ENCODE assay signal across 8 cellular contexts in genomic region chr4:154332681-154333421, GRCh38.
DNase-seq lines count a peak whose midpoint lies in the region; ATAC-seq, FAIRE-seq and TF ChIP-seq lines count a peak whose summit lies in the region.

No MANE protein-coding gene starts in this region.

- H3K9ac ChIP-seq in BLaER1 treated with 17β-estradiol and CSF1 and Interleukin-3, amounts not matched to agents 10 nM and 100 nM = no peak overlapping the region
- no peak overlapping the region for H3K9ac ChIP-seq in endothelial cell of umbilical vein (replicated peaks; ENCODE audit: extremely low read depth, insufficient read depth, low read length)

- H3K4me3 ChIP-seq in BLaER1 treated with 17β-estradiol and CSF1 and Interleukin-3, amounts not matched to agents 10 nM and 100 nM = peak overlapping the region; percentile 10 to 44 (median 30); a peak in 15 of 20 replicates
- peak overlapping the region; percentile 44 for H3K4me3 ChIP-seq in Jurkat, Clone E6-1 (ENCODE audit: low read length)
- H3K4me3 ChIP-seq in endothelial cell of umbilical vein (replicated peaks in 1 of 3; ENCODE audit: insufficient read depth in 1 of 3, low read depth in 1 of 3, low read length in 3 of 3) (no peak overlapping the region), osteoblast (ENCODE audit: insufficient read depth, low read length) (peak overlapping the region; percentile 12), upper lobe of left lung (peak overlapping the region in 3 of 4 donors; percentile 4 to 35 (median 27))

- no TSS peak for BruUV-seq in endothelial cell of umbilical vein (replicated peaks; lab: Mats Ljungman, UMichigan)

- H4K20me1 ChIP-seq in BLaER1 treated with 17β-estradiol and CSF1 and Interleukin-3, amounts not matched to agents 10 nM and 100 nM = no peaks in the 10 kb centered on the region
- H4K20me1 ChIP-seq in endothelial cell of umbilical vein (replicated peaks; ENCODE audit: control insufficient read depth, extremely low read depth, insufficient read depth, low read length) = no peaks in the 10 kb centered on the region
- no peaks in the 10 kb centered on the region for H4K20me1 ChIP-seq in osteoblast (ENCODE audit: insufficient read depth, low read length)

- H3K36me3 ChIP-seq in BLaER1 treated with 17β-estradiol and CSF1 and Interleukin-3, amounts not matched to agents 10 nM and 100 nM = peaks cover 0 to 45% (median 10%) of the 10 kb centered on the region in 11 experiments; a peak in 8 of 22 replicates
- H3K36me3 ChIP-seq in endothelial cell of umbilical vein (ENCODE audit: control insufficient read depth in 2 of 2, extremely low read depth in 1 of 2, insufficient read depth in 2 of 2, low read length in 2 of 2) (no peaks in the 10 kb centered on the region), osteoblast (ENCODE audit: insufficient read depth, low read length) (no peaks in the 10 kb centered on the region), upper lobe of left lung (no peaks in the 10 kb centered on the region)

- TF ChIP-seq CTCF in endothelial cell of umbilical vein (IDR thresholded peaks at IDR 0.05; ENCODE audit: extremely low read depth in 1 of 2, insufficient read depth in 1 of 2, low read depth in 1 of 2, low read length in 2 of 2) (no peak), osteoblast (IDR thresholded peaks at IDR 0.05; ENCODE audit: extremely low read depth, low read depth, low read length) (no peak), upper lobe of left lung (IDR thresholded peaks at IDR 0.05) (no peak)

- dilution Hi-C loops in endothelial cell of umbilical vein (cut with MboI; ENCODE audit: extremely low pct_ligation_motif_present, low sequenced_read_pairs) = no loop called here

- no peaks in the 10 kb centered on the region for H3K9me1 ChIP-seq in endothelial cell of umbilical vein (replicated peaks; ENCODE audit: control insufficient read depth, extremely low read depth, insufficient read depth, low read length)

- CTCF ChIA-PET in endothelial cell of umbilical vein (lab: Charles Lee) = no interaction called here

- no peak for TF ChIP-seq EP300 in upper lobe of left lung (IDR thresholded peaks at IDR 0.05)

- H3K4me1 ChIP-seq in BLaER1 treated with 17β-estradiol and CSF1 and Interleukin-3, amounts not matched to agents 10 nM and 100 nM = peaks cover 8 to 35% (median 15%) of the 10 kb centered on the region in 10 experiments; a peak in 19 of 20 replicates
- H3K4me1 ChIP-seq in endothelial cell of umbilical vein (ENCODE audit: control insufficient read depth, extremely low read depth, insufficient read depth, low read length) = no peaks in the 10 kb centered on the region
- no peaks in the 10 kb centered on the region for H3K4me1 ChIP-seq in osteoblast (ENCODE audit: insufficient read depth, low read length)
- H3K4me1 ChIP-seq in upper lobe of left lung = peaks cover 5 to 11% (median 8%) of the 10 kb centered on the region in 4 donors

- peaks cover 0 to 9% (median 0%) of the 10 kb centered on the region in 11 experiments; a peak in 2 of 22 replicates for H3K27me3 ChIP-seq in BLaER1 treated with 17β-estradiol and CSF1 and Interleukin-3, amounts not matched to agents 10 nM and 100 nM
- H3K27me3 ChIP-seq in endothelial cell of umbilical vein (ENCODE audit: control insufficient read depth in 2 of 2, insufficient read depth in 2 of 2, low read length in 2 of 2) (no peaks in the 10 kb centered on the region), osteoblast (ENCODE audit: insufficient read depth, low read length) (no peaks in the 10 kb centered on the region), upper lobe of left lung (peaks cover 0 to 6% (median 0%) of the 10 kb centered on the region in 4 donors)

- H3K4me2 ChIP-seq in BLaER1 treated with 17β-estradiol and CSF1 and Interleukin-3, amounts not matched to agents 10 nM and 100 nM = peak overlapping the region; percentile 33 to 78 (median 61)
- H3K4me2 ChIP-seq in endothelial cell of umbilical vein (ENCODE audit: insufficient read depth, low read length) = peak overlapping the region; percentile 29
- peak overlapping the region; percentile 59 for H3K4me2 ChIP-seq in osteoblast (ENCODE audit: insufficient read depth, low read length)

- WGBS in upper lobe of left lung, 2 donors = 6 to 13% methylated on average over 32 to 34 of the region's 48 CpGs

- ATAC-seq in GM21360 (IDR thresholded peaks at IDR 0.05; ENCODE audit: unreplicated experiment) (peak; percentile 77), upper lobe of left lung (ENCODE audit: low FRiP score in 2 of 2) (peak; percentile 47 to 63)

- TF ChIP-seq POLR2A in endothelial cell of umbilical vein (IDR thresholded peaks at IDR 0.05; ENCODE audit: low read depth, low read length) = no peak
- TF ChIP-seq POLR2A in upper lobe of left lung (IDR thresholded peaks at IDR 0.05) = no peak

- DNase-seq in Jurkat, Clone E6-1 (ENCODE audit: low read depth, low spot score) = peak; percentile 36
- peak; percentile 79 for DNase-seq in activated CD8-positive, alpha-beta memory T cell treated with anti-CD3 and anti-CD28 coated beads for 24 hours
- DNase-seq in endothelial cell of umbilical vein (ENCODE audit: low read depth, low spot score) (no peak), osteoblast (ENCODE audit: insufficient read length, low spot score, missing footprints) (no peak), upper lobe of left lung (peak in 1 of 2 donors; percentile 80), glomerular visceral epithelial cell (ENCODE audit: extremely low spot score) (no peak)

- POLR2A ChIA-PET in endothelial cell of umbilical vein (lab: Charles Lee) = no interaction called here

- H3K27ac ChIP-seq in BLaER1 treated with 17β-estradiol and CSF1 and Interleukin-3, amounts not matched to agents 10 nM and 100 nM = no peak overlapping the region
- no peak overlapping the region for H3K27ac ChIP-seq in endothelial cell of umbilical vein (ENCODE audit: insufficient read depth, low read depth, low read length)
- no peak overlapping the region for H3K27ac ChIP-seq in osteoblast (ENCODE audit: low read depth, low read length)
- no peak overlapping the region for H3K27ac ChIP-seq in upper lobe of left lung

- H2AFZ ChIP-seq in endothelial cell of umbilical vein (ENCODE audit: low read depth, low read length) (peak overlapping the region; percentile 23), osteoblast (ENCODE audit: low read length) (peak overlapping the region; percentile 34)

- H3K79me2 ChIP-seq in endothelial cell of umbilical vein (ENCODE audit: control insufficient read depth, insufficient read depth, low read length) (no peaks in the 10 kb centered on the region), osteoblast (ENCODE audit: insufficient read depth, low read length) (no peaks in the 10 kb centered on the region)

- FAIRE-seq in endothelial cell of umbilical vein (lab: Jason Lieb, UNC) = no peak

- peaks cover 0 to 31% (median 16%) of the 10 kb centered on the region in 11 experiments; a peak in 14 of 22 replicates for H3K9me3 ChIP-seq in BLaER1 treated with 17β-estradiol and CSF1 and Interleukin-3, amounts not matched to agents 10 nM and 100 nM (replicated peaks in 1 of 11)
- H3K9me3 ChIP-seq in endothelial cell of umbilical vein (replicated peaks; ENCODE audit: control insufficient read depth, insufficient read depth, low read length) (no peaks in the 10 kb centered on the region), osteoblast (ENCODE audit: low read depth, low read length) (no peaks in the 10 kb centered on the region), upper lobe of left lung (no peaks in the 10 kb centered on the region)

- intact Hi-C loops in endothelial cell of umbilical vein (cut with micrococcal nuclease) = no loop called here

TF ChIP-seq in endothelial cell of umbilical vein, 7 proteins besides CTCF, POLR2A, EP300 and RAD21:
- TF ChIP-seq POLR2AphosphoS5 (IDR thresholded peaks at IDR 0.05; ENCODE audit: insufficient read depth, low read depth, low read length) = no peak
- no peak for TF ChIP-seq GATA2 (IDR thresholded peaks at IDR 0.05; ENCODE audit: insufficient read depth, insufficient read length, low read depth, low read length)
- no peak for TF ChIP-seq MAX (IDR thresholded peaks at IDR 0.05; ENCODE audit: insufficient read depth, insufficient read length)
TF ChIP-seq in endothelial cell of umbilical vein: peak in this region for 0.

Comparison
In these comparisons a context has a peak if more than half of its experiments do, and no peak if none do; other contexts are left out.
1. H3K4me3 ChIP-seq: peak in BLaER1 treated with 17β-estradiol and CSF1 and Interleukin-3, amounts not matched to agents 10 nM and 100 nM (10 of 10), Jurkat, Clone E6-1 (single experiment), osteoblast (single experiment) and upper lobe of left lung (3 of 4); none in endothelial cell of umbilical vein (0 of 3).
2. DNase-seq: peak in Jurkat, Clone E6-1 (single experiment) and activated CD8-positive, alpha-beta memory T cell treated with anti-CD3 and anti-CD28 coated beads for 24 hours (single experiment); none in endothelial cell of umbilical vein (single experiment), osteoblast (single experiment) and glomerular visceral epithelial cell (single experiment).
3. Peak in every context shown above with its lines, with median percentiles within 50 percentile points of each other: H3K4me2 ChIP-seq.